In genomic region chr4:33941854-33942253, GRCh38 we compare ENCODE assay signal across 22 cellular contexts.
"Had no signal": no experiment of that assay in that cellular context is flagged by ENCODE, and none has a peak within 500 bp of the region (broad histone marks: within the 10 kb centered on the region; RNA-seq: fewer than 3 reads in every experiment).

No MANE protein-coding gene starts in this region.

- ATAC-seq: foreskin keratinocyte, heart left ventricle, left lung, lower lobe of right lung, natural killer cell, right cardiac atrium had no signal

- DNase-seq: activated CD4-positive, alpha-beta T cell treated with anti-CD3 and anti-CD28 coated beads for 48 hours; activated CD4-positive, alpha-beta T cell treated with anti-CD3 and anti-CD28 coated beads, Interleukin-2, amount 50 U/mL, for 48 hours; activated CD8-positive, alpha-beta memory T cell treated with anti-CD3 and anti-CD28 coated beads, Interleukin-2, amount 50 U/mL, for 4 hours; activated effector memory CD4-positive, alpha-beta T cell treated with anti-CD3 and anti-CD28 coated beads, Interleukin-2, amount 50 U/mL, for 16 hours; activated naive CD4-positive, alpha-beta T cell treated with anti-CD3 and anti-CD28 coated beads for 36 hours; activated naive CD8-positive, alpha-beta T cell treated with anti-CD3 and anti-CD28 coated beads, Interleukin-2, amount 10 ng/mL, durations not matched to agents 7 days and 5 days; activated T-cell treated with anti-CD3 and anti-CD28 coated beads, Interleukin-2, amount 50 U/mL, for 1 hour; amniotic stem cell; brain microvascular endothelial cell; central memory CD4-positive, alpha-beta T cell; endodermal cell; foreskin keratinocyte; heart left ventricle; kidney glomerular epithelial cell; left lung; lower lobe of right lung; mesenchymal stem cell; natural killer cell; occipital lobe; right cardiac atrium; stimulated activated naive CD4-positive, alpha-beta T cell treated with Interleukin-2 at 50 U/mL for 16 hours; T-helper 9 cell had no signal
